In genomic region chr10:92591550-92592140, GRCh38 we compare ENCODE assay signal across 8 cellular contexts. TPM values are rescaled to one million over a fixed set of nuclear protein-coding genes. Genes with fewer than 3 reads are reported as not detected.
DNase-seq lines count a peak whose midpoint lies in the region; ATAC-seq, FAIRE-seq and TF ChIP-seq lines count a peak whose summit lies in the region.

No MANE protein-coding gene starts in this region.

- DNase-seq in GM12891 (ENCODE audit: insufficient read length, low spot score): peak; percentile 69
- DNase-seq in NCI-H1417 (lab: John Stamatoyannopoulos, UW): peak; percentile 83 to 92 (median 84)
- DNase-seq in T-cell: peak; percentile 81 to 93 (median 88)
- DNase-seq in amniotic epithelial cell (ENCODE audit: low read depth): peak; percentile 90
- peak; percentile 96 for DNase-seq in left ventricle myocardium superior
- peak; percentile 93 to 94 for DNase-seq in psoas muscle

- peaks cover 26 to 47% (median 33%) of the 10 kb centered on the region in 3 donors for H3K4me1 Mint-ChIP-seq in T-cell

- 3 to 4% (median 4%) methylated on average over 44 of the region's 44 CpGs for WGBS in psoas muscle, 3 donors
- WGBS in urinary bladder: 2% methylated on average over 44 of the region's 44 CpGs

- H3K27ac ChIP-seq in psoas muscle (peak overlapping the region; percentile 90), urinary bladder (ENCODE audit: low read depth) (peak overlapping the region; percentile 80)

- TF ChIP-seq POLR2A in GM12891 (IDR thresholded peaks at IDR 0.05; ENCODE audit: low read depth, low read length): peak; percentile 76

- intact Hi-C loops in left ventricle myocardium superior (cut with micrococcal nuclease) (no loop called here), psoas muscle (cut with DNase I) (loop anchor here in 1 of 2 donors (10.0 kb wide), 2 partner anchors 283 to 1727 kb away; no protein-coding TSS in a partner anchor)

- CTCF ChIA-PET in T-cell (lab: Charles Lee): interaction anchor here in 1 of 2 donors (0.7 to 2.5 kb wide), 5 partner anchors 17 to 301 kb away, joined by 3 to 16 read pairs (median 3); partner anchors contain the start of genes CPEB3, EXOC6, IDE and MARCHF5

- H3K4me1 ChIP-seq in psoas muscle (peaks cover 5% of the 10 kb centered on the region), urinary bladder (ENCODE audit: insufficient read depth) (no peaks in the 10 kb centered on the region)

- peak; percentile 77 for ATAC-seq in HG02759 (IDR thresholded peaks at IDR 0.05; ENCODE audit: unreplicated experiment)
- ATAC-seq in T-cell (replicated peaks in 1 of 4): peak; percentile 87 to 89 (median 88)
- ATAC-seq in left ventricle myocardium superior: peak; percentile 94
- ATAC-seq in psoas muscle: peak; percentile 87 to 91 (median 88)

- H3K4me3 ChIP-seq in psoas muscle (peak overlapping the region; percentile 91), urinary bladder (ENCODE audit: low read depth, low read length) (peak overlapping the region; percentile 25)

- H3K9me3 Mint-ChIP-seq in T-cell: no peaks in the 10 kb centered on the region

- no peaks in the 10 kb centered on the region for H3K9me3 ChIP-seq in psoas muscle

- no peaks in the 10 kb centered on the region for H3K27me3 Mint-ChIP-seq in T-cell

- H3K27ac Mint-ChIP-seq in T-cell: peak overlapping the region; percentile 99 to 100

- no peaks in the 10 kb centered on the region for H3K36me3 ChIP-seq in psoas muscle (ENCODE audit: insufficient read depth in 1 of 2, low read depth in 1 of 2)
- H3K36me3 ChIP-seq in urinary bladder (ENCODE audit: insufficient read depth): no peaks in the 10 kb centered on the region

- peak overlapping the region; percentile 96 to 99 (median 97) for H3K4me3 Mint-ChIP-seq in T-cell

- TF ChIP-seq CTCF in psoas muscle (IDR thresholded peaks at IDR 0.05): no peak

- POLR2A ChIA-PET in T-cell (lab: Charles Lee): interaction anchor here in 1 of 2 donors (0.5 kb wide), 1 partner anchor 8 kb away, joined by 4 read pairs; no protein-coding TSS in a partner anchor

- no peaks in the 10 kb centered on the region for H3K36me3 Mint-ChIP-seq in T-cell

- H3K27me3 ChIP-seq in psoas muscle (ENCODE audit: insufficient read depth in 3 of 3, low read length in 2 of 3): no peaks in the 10 kb centered on the region

- peak; percentile 98 for FAIRE-seq in GM12891 (lab: Jason Lieb, UNC)

TF ChIP-seq in GM12891, 5 proteins besides CTCF, POLR2A, EP300 and RAD21:
- no peak for TF ChIP-seq POU2F2 (IDR thresholded peaks at IDR 0.05; ENCODE audit: low read depth, low read length)
- TF ChIP-seq PAX5 (IDR thresholded peaks at IDR 0.05; ENCODE audit: insufficient read depth, low read length, severe bottlenecking): peak; percentile 40
- no peak for TF ChIP-seq SPI1 (IDR thresholded peaks at IDR 0.05; ENCODE audit: low read depth, low read length)
- peak; percentile 68; the same call in 1 of the 2 replicates for TF ChIP-seq TAF1 (IDR thresholded peaks at IDR 0.05; ENCODE audit: low read depth, low read length)
- TF ChIP-seq POLR2AphosphoS5 (IDR thresholded peaks at IDR 0.05; ENCODE audit: low read depth, low read length): peak; percentile 90

RNA-seq across cellular contexts. Expression of gene KIF11, which starts 1.3 kb away (rescaled TPM):
- polyA plus RNA-seq in GM12891 (2012; ENCODE audit: low read depth, missing spikeins): 17.3 TPM
- total RNA-seq in T-cell (1 to 10 TPM; 1.2 to 2.0 (median 1.6) TPM), left ventricle myocardium superior (0.64 TPM), psoas muscle (under 1 TPM; 0.21 to 0.34 (median 0.27) TPM), urinary bladder (26.6 TPM)
- polyA plus RNA-seq in psoas muscle (under 1 TPM; 0.08 to 0.40 (median 0.23) TPM), urinary bladder (0.82 TPM)

RNA-seq across cellular contexts. Expression of gene IDE, which starts 17.8 kb away (rescaled TPM):
- 9.1 TPM for polyA plus RNA-seq in GM12891 (2012; ENCODE audit: low read depth, missing spikeins)
- total RNA-seq in T-cell (10 to 100 TPM; 24.7 to 31.8 (median 27.2) TPM), left ventricle myocardium superior (47.8 TPM), psoas muscle (10 to 100 TPM; 48.8 to 69.3 (median 62.2) TPM), urinary bladder (40.1 TPM)
- polyA plus RNA-seq in psoas muscle (10 to 100 TPM in 2 of 3 donors, 1 to 10 TPM in 1; 9.2 to 30.6 (median 18.7) TPM), urinary bladder (14.1 TPM)

Comparison
In these comparisons a context has a peak if more than half of its experiments do, and no peak if none do; other contexts are left out.
1. Peak in every context shown above with its lines: DNase-seq, ATAC-seq, H3K4me3 ChIP-seq and H3K27ac ChIP-seq.